11 cellular contexts compared by ENCODE assay signal in genomic region chr7:65438593-65438992, GRCh38.
DNase-seq lines count a peak whose midpoint lies in the region; FAIRE-seq and TF ChIP-seq lines count a peak whose summit lies in the region.
"Had no signal": no experiment of that assay in that cellular context is flagged by ENCODE, and none has a peak within 500 bp of the region (broad histone marks: within the 10 kb centered on the region; RNA-seq: fewer than 3 reads in every experiment).

No MANE protein-coding gene starts in this region.

- H4K20me1 ChIP-seq in MM.1S (ENCODE audit: insufficient read depth, low read length): no peaks in the 10 kb centered on the region

- H3K4me3 ChIP-seq in AG04449 (ENCODE audit: low read depth, low read length) (no peak overlapping the region), adrenal gland (no peak overlapping the region), MM.1S (ENCODE audit: low read length) (no peak overlapping the region)
- H3K4me3 ChIP-seq: body of pancreas had no signal

- H3K4me1 Mint-ChIP-seq in osteocyte (ENCODE audit: unreplicated experiment): no peaks in the 10 kb centered on the region

- no peak overlapping the region for H2AFZ ChIP-seq in MM.1S (ENCODE audit: low read length)

- FAIRE-seq in H54 (lab: Jason Lieb, UNC): peak; percentile 61

- no peak overlapping the region for H3K4me2 ChIP-seq in MM.1S (ENCODE audit: low read depth, low read length)

- no peaks in the 10 kb centered on the region for H3K36me3 Mint-ChIP-seq in osteocyte (ENCODE audit: unreplicated experiment)

- H3K9me3 ChIP-seq in adrenal gland (replicated peaks in 1 of 3) (no peaks in the 10 kb centered on the region), MM.1S (replicated peaks; ENCODE audit: insufficient read depth, low read length) (no peaks in the 10 kb centered on the region)
- H3K9me3 ChIP-seq: body of pancreas, Caco-2 had no signal

- H3K9ac ChIP-seq in MM.1S (ENCODE audit: low read length): no peak overlapping the region

- H3K27ac ChIP-seq in adrenal gland: no peak overlapping the region
- no peak overlapping the region for H3K27ac ChIP-seq in MM.1S (ENCODE audit: low read length)
- H3K27ac ChIP-seq: body of pancreas had no signal

- H3K27me3 Mint-ChIP-seq in osteocyte (ENCODE audit: unreplicated experiment): no peaks in the 10 kb centered on the region

- H3K36me3 ChIP-seq in adrenal gland (replicated peaks in 1 of 2): no peaks in the 10 kb centered on the region
- H3K36me3 ChIP-seq in MM.1S (replicated peaks; ENCODE audit: insufficient read depth, low read length): no peaks in the 10 kb centered on the region

- H3K27me3 ChIP-seq in adrenal gland (no peaks in the 10 kb centered on the region), MM.1S (replicated peaks; ENCODE audit: insufficient read depth, low read length) (no peaks in the 10 kb centered on the region)
- H3K27me3 ChIP-seq: body of pancreas had no signal

- H3F3A ChIP-seq in MM.1S (ENCODE audit: insufficient read depth, low read length): no peaks in the 10 kb centered on the region

- H3K9me3 Mint-ChIP-seq in osteocyte (ENCODE audit: unreplicated experiment): no peaks in the 10 kb centered on the region

- TF ChIP-seq POLR2A in H54 (IDR thresholded peaks at IDR 0.05; ENCODE audit: low read depth, low read length) (no peak), adrenal gland (IDR thresholded peaks at IDR 0.05) (no peak)

- TF ChIP-seq CTCF in AG04449 (IDR thresholded peaks at IDR 0.05; ENCODE audit: insufficient read depth, low read length, missing control alignments) (no peak), adrenal gland (IDR thresholded peaks at IDR 0.05) (no peak), MM.1S (IDR thresholded peaks at IDR 0.05; ENCODE audit: low read length) (no peak), osteocyte (IDR thresholded peaks at IDR 0.05) (no peak)

- no peaks in the 10 kb centered on the region for H3K79me2 ChIP-seq in MM.1S (ENCODE audit: low read length)

- no peaks in the 10 kb centered on the region for H3K9me2 ChIP-seq in MM.1S (replicated peaks; ENCODE audit: insufficient read depth, low read length)

- CTCF ChIA-PET in AG04449 (lab: Yijun Ruan, JAX): no interaction called here

- DNase-seq in AG04449 (ENCODE audit: low read depth, low spot score) (peak; percentile 66), H54 (ENCODE audit: insufficient read length, low spot score) (no peak), adrenal gland (peak; percentile 29 to 71 (median 57)), glomerular visceral epithelial cell (ENCODE audit: extremely low spot score) (peak; percentile 59), MM.1S (no peak), SKM-1 (lab: John Stamatoyannopoulos, UW; ENCODE audit: unreplicated experiment) (no peak), SIG-M5 (lab: John Stamatoyannopoulos, UW) (no peak), osteocyte (ENCODE audit: extremely low spot score, unreplicated experiment) (no peak)
- DNase-seq: body of pancreas, Caco-2, NCI-H446 treated with DMSO at 0.1 percent for 48 hours had no signal

- POLR2A ChIA-PET in AG04449 (lab: Yijun Ruan, JAX): no interaction called here

- no peak overlapping the region for H3K4me3 Mint-ChIP-seq in osteocyte (ENCODE audit: unreplicated experiment)

- intact Hi-C loops in adrenal gland (cut with DNase I): no loop called here

- WGBS in adrenal gland, 4 donors: 17 to 41% (median 20%) methylated on average over 2 of the region's 2 CpGs

- H3K27ac Mint-ChIP-seq in osteocyte (ENCODE audit: unreplicated experiment): no peak overlapping the region

- no peaks in the 10 kb centered on the region for H3K4me1 ChIP-seq in adrenal gland (replicated peaks in 1 of 2)
- no peaks in the 10 kb centered on the region for H3K4me1 ChIP-seq in MM.1S (ENCODE audit: low read length)
- H3K4me1 ChIP-seq: body of pancreas, Caco-2 had no signal

Comparison
In these comparisons a context has a peak if more than half of its experiments do, and no peak if none do; other contexts are left out.
1. DNase-seq: peak in AG04449 (single experiment), adrenal gland (7 of 7) and glomerular visceral epithelial cell (single experiment); none in H54 (single experiment), MM.1S (single experiment), SKM-1 (single experiment), SIG-M5 (single experiment) and osteocyte (single experiment).